In the genomic region with DNA sequence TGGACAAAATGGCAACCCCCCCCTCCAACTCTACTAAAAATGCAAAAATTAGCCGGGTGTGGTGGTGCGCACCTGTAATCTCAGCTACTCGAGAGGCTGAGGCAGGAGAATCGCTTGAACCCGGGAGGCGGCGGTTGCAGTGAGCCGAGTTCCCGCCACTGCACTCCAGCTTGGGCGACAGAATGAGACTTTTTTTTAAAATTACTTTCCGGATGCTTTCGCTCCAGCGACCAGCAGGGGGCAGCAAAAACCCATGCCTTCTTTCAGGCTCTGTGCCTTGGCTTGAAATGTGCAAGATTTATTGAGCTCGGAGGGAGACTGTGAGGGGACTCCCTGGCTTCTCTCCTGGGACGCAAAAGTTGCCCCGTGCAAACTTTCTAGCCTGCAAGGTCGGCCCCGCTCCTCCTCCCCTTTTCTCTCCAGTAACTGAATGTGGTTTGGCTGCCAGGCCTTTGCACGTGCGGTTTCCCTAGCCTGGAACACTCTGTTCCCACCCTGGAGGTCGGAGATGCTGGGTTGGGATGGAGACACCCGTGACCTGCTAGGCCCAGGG, we compare ENCODE assay signal across 8 cellular contexts.
DNase-seq lines count a peak whose midpoint lies in the region; ATAC-seq, FAIRE-seq and TF ChIP-seq lines count a peak whose summit lies in the region.

No MANE protein-coding gene starts in this region.

- H3K27ac Mint-ChIP-seq in activated T-helper 2 cell treated with anti-CD3 and anti-CD28 coated beads, Interferon-gamma antibody, Interleukin-2, Interleukin-4, amounts not matched to agents 10 μg/mL and 5 μg/mL and 100 μg/mL, durations not matched to agents 14 hours and 24 hours and 36 hours: no peak overlapping the region

- peaks cover 2% of the 10 kb centered on the region for H3K27me3 ChIP-seq in osteoblast (ENCODE audit: insufficient read depth, low read length)
- no peaks in the 10 kb centered on the region for H3K27me3 ChIP-seq in thoracic aorta (replicated peaks; ENCODE audit: insufficient read depth)

- H3K4me3 ChIP-seq in osteoblast (ENCODE audit: insufficient read depth, low read length) (no peak overlapping the region), thoracic aorta (no peak overlapping the region)

- peaks cover 8% of the 10 kb centered on the region for H3K27me3 Mint-ChIP-seq in activated T-helper 2 cell treated with anti-CD3 and anti-CD28 coated beads, Interferon-gamma antibody, Interleukin-2, Interleukin-4, amounts not matched to agents 10 μg/mL and 5 μg/mL and 100 μg/mL, durations not matched to agents 14 hours and 24 hours and 36 hours (ENCODE audit: low read depth)

- no peaks in the 10 kb centered on the region for H3K36me3 ChIP-seq in osteoblast (ENCODE audit: insufficient read depth, low read length)
- H3K36me3 ChIP-seq in thoracic aorta: no peaks in the 10 kb centered on the region

- H2AFZ ChIP-seq in osteoblast (ENCODE audit: low read length): no peak overlapping the region

- H4K20me1 ChIP-seq in osteoblast (ENCODE audit: insufficient read depth, low read length): no peaks in the 10 kb centered on the region

- no peaks in the 10 kb centered on the region for H3K36me3 Mint-ChIP-seq in activated T-helper 2 cell treated with anti-CD3 and anti-CD28 coated beads, Interferon-gamma antibody, Interleukin-2, Interleukin-4, amounts not matched to agents 10 μg/mL and 5 μg/mL and 100 μg/mL, durations not matched to agents 14 hours and 24 hours and 36 hours (ENCODE audit: low read depth)

- H3K4me1 Mint-ChIP-seq in activated T-helper 2 cell treated with anti-CD3 and anti-CD28 coated beads, Interferon-gamma antibody, Interleukin-2, Interleukin-4, amounts not matched to agents 10 μg/mL and 5 μg/mL and 100 μg/mL, durations not matched to agents 14 hours and 24 hours and 36 hours (ENCODE audit: low read depth): no peaks in the 10 kb centered on the region

- H3K9me3 ChIP-seq in osteoblast (ENCODE audit: low read depth, low read length) (peaks cover 5% of the 10 kb centered on the region), thoracic aorta (peaks cover 3% of the 10 kb centered on the region)

- intact Hi-C loops in activated T-helper 2 cell treated with anti-CD3 and anti-CD28 coated beads, Interferon-gamma antibody, Interleukin-2, Interleukin-4, amounts not matched to agents 10 μg/mL and 5 μg/mL and 100 μg/mL, durations not matched to agents 14 hours and 24 hours and 36 hours (cut with micrococcal nuclease): loop anchor here (5.0 kb wide), 1 partner anchor 167 kb away; no protein-coding TSS in a partner anchor

- H3K4me3 Mint-ChIP-seq in activated T-helper 2 cell treated with anti-CD3 and anti-CD28 coated beads, Interferon-gamma antibody, Interleukin-2, Interleukin-4, amounts not matched to agents 10 μg/mL and 5 μg/mL and 100 μg/mL, durations not matched to agents 14 hours and 24 hours and 36 hours (ENCODE audit: low read depth): no peak overlapping the region

- FAIRE-seq in HTR-8/SVneo (lab: Jason Lieb, UNC) (no peak), RCC 7860 (lab: Jason Lieb, UNC) (peak; percentile 12)

- H3K27ac ChIP-seq in osteoblast (ENCODE audit: low read depth, low read length): no peak overlapping the region
- H3K27ac ChIP-seq in thoracic aorta: no peak overlapping the region

- ATAC-seq in thoracic aorta (ENCODE audit: insufficient number of reproducible peaks, low FRiP score, low read depth) (no peak), GM19035 (IDR thresholded peaks at IDR 0.05; ENCODE audit: unreplicated experiment) (no peak)

- H3K79me2 ChIP-seq in osteoblast (ENCODE audit: insufficient read depth, low read length): no peaks in the 10 kb centered on the region

- TF ChIP-seq CTCF in osteoblast (IDR thresholded peaks at IDR 0.05; ENCODE audit: extremely low read depth, low read depth, low read length): peak; percentile 80
- peak; percentile 97 for TF ChIP-seq CTCF in thoracic aorta (IDR thresholded peaks at IDR 0.05)

- H3K9me3 Mint-ChIP-seq in activated T-helper 2 cell treated with anti-CD3 and anti-CD28 coated beads, Interferon-gamma antibody, Interleukin-2, Interleukin-4, amounts not matched to agents 10 μg/mL and 5 μg/mL and 100 μg/mL, durations not matched to agents 14 hours and 24 hours and 36 hours: peaks cover 5% of the 10 kb centered on the region

- H3K4me1 ChIP-seq in osteoblast (ENCODE audit: insufficient read depth, low read length): no peaks in the 10 kb centered on the region
- H3K4me1 ChIP-seq in thoracic aorta (ENCODE audit: control insufficient read depth in 1 of 2, low read depth in 2 of 2): peaks cover 0 to 13% of the 10 kb centered on the region in 2 donors

- peak; percentile 63 for DNase-seq in COR-L47 (lab: John Stamatoyannopoulos, UW)
- DNase-seq in HTR-8/SVneo (ENCODE audit: insufficient read length, low spot score): peak; percentile 63
- peak; percentile 56 for DNase-seq in RCC 7860 (ENCODE audit: low spot score)
- DNase-seq in activated T-helper 2 cell treated with anti-CD3 and anti-CD28 coated beads, Interferon-gamma antibody, Interleukin-2, Interleukin-4, amounts not matched to agents 10 μg/mL and 5 μg/mL and 100 μg/mL, durations not matched to agents 14 hours and 24 hours and 36 hours (ENCODE audit: low spot score): peak; percentile 68
- DNase-seq in foreskin melanocyte: peak; percentile 59
- peak; percentile 95 for DNase-seq in osteoblast (ENCODE audit: insufficient read length, low spot score, missing footprints)
- DNase-seq in thoracic aorta (ENCODE audit: low spot score): no peak

- no peak overlapping the region for H3K4me2 ChIP-seq in osteoblast (ENCODE audit: insufficient read depth, low read length)
